In the genomic region with DNA sequence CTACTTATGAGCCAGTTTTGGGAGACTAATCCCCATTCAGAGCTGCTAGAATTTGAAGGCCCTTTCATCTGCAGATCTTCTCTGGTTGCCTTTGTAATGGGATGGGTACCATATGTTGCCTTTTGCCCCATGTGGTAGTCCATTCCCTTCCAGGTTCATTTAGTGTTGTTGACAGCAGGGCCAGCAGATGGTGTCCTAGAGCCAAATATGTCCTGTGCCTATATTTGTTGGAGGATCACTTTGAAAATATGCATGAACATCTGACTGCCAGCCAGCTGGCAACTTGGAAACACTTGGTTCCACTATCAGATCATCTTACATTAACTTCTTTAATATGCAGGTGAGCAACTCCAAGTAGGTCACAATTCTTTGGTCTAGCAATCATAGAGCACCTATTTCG, we compare ENCODE assay signal across 9 cellular contexts. TPM values are rescaled to one million over a fixed set of nuclear protein-coding genes. Genes with fewer than 3 reads are reported as not detected.
DNase-seq lines count a peak whose midpoint lies in the region; ATAC-seq, FAIRE-seq and TF ChIP-seq lines count a peak whose summit lies in the region.
"Had no signal": no experiment of that assay in that cellular context is flagged by ENCODE, and none has a peak within 500 bp of the region (broad histone marks: within the 10 kb centered on the region; RNA-seq: fewer than 3 reads in every experiment).

No MANE protein-coding gene starts in this region.

- no peak for TF ChIP-seq EP300 in stomach (IDR thresholded peaks at IDR 0.05)

- peak; percentile 68 for FAIRE-seq in GM18507 (lab: Jason Lieb, UNC)

- no peaks in the 10 kb centered on the region for H3K9me3 Mint-ChIP-seq in effector memory CD8-positive, alpha-beta T cell

- H3K9me3 ChIP-seq in mucosa of descending colon = no peaks in the 10 kb centered on the region
- peaks cover 0 to 8% (median 5%) of the 10 kb centered on the region in 4 donors for H3K9me3 ChIP-seq in stomach
- H3K9me3 ChIP-seq: neutrophil had no signal

- no peak overlapping the region for H3K27ac Mint-ChIP-seq in effector memory CD8-positive, alpha-beta T cell

- H3K4me1 ChIP-seq in mucosa of descending colon (ENCODE audit: low read depth) (no peaks in the 10 kb centered on the region), stomach (no peaks in the 10 kb centered on the region)

- peak; percentile 70 for ATAC-seq in HG03066 (IDR thresholded peaks at IDR 0.05; ENCODE audit: low read depth, unreplicated experiment)
- ATAC-seq in effector memory CD8-positive, alpha-beta T cell (replicated peaks) = peak; percentile 88
- peak; percentile 81 for ATAC-seq in mucosa of descending colon

- peak; percentile 33 for DNase-seq in AG04449 (ENCODE audit: low read depth, low spot score)
- DNase-seq in GM18507 (ENCODE audit: extremely low spot score, insufficient read length, low read depth) = peak; percentile 9
- DNase-seq in NCI-H226 = peak; percentile 45
- DNase-seq in activated CD4-positive, alpha-beta T cell treated with anti-CD3 and anti-CD28 coated beads for 4 hours = peak; percentile 44 to 56
- DNase-seq in effector memory CD8-positive, alpha-beta T cell = peak; percentile 48 to 54 (median 53)
- peak in 2 of 3 donors; percentile 46 to 77 for DNase-seq in mucosa of descending colon
- peak; percentile 54 for DNase-seq in stomach

- no peak overlapping the region for H3K27ac ChIP-seq in stomach
- H3K27ac ChIP-seq: neutrophil had no signal

- H3K36me3 Mint-ChIP-seq in effector memory CD8-positive, alpha-beta T cell (ENCODE audit: insufficient read depth) = no peaks in the 10 kb centered on the region

- peaks cover 0 to under 1% (median 0%) of the 10 kb centered on the region in 3 donors for H3K27me3 ChIP-seq in stomach

- H3K36me3 ChIP-seq in mucosa of descending colon (ENCODE audit: low read depth) = no peaks in the 10 kb centered on the region
- H3K36me3 ChIP-seq in stomach = no peaks in the 10 kb centered on the region
- H3K36me3 ChIP-seq: neutrophil had no signal

- CTCF ChIA-PET in AG04449 (lab: Yijun Ruan, JAX) = interaction anchor here (0.6 to 3.3 kb wide), 30 partner anchors 9 to 989 kb away, joined by 3 to 84 read pairs (median 4); no protein-coding TSS in a partner anchor

- no peak overlapping the region for H3K4me3 Mint-ChIP-seq in effector memory CD8-positive, alpha-beta T cell

- no peak overlapping the region for H3K4me3 ChIP-seq in AG04449 (ENCODE audit: low read depth, low read length)
- H3K4me3 ChIP-seq in mucosa of descending colon = no peak overlapping the region
- no peak overlapping the region for H3K4me3 ChIP-seq in stomach

- H3K27me3 Mint-ChIP-seq in effector memory CD8-positive, alpha-beta T cell = no peaks in the 10 kb centered on the region

- intact Hi-C loops in mucosa of descending colon (cut with DNase I, micrococcal nuclease) = loop anchor here (5.0 to 10.0 kb wide), 3 partner anchors 626 to 669 kb away; partner anchors contain the start of gene BMP3 (in 2 of the 2)
- intact Hi-C loops in stomach (cut with DNase I; ENCODE audit: low total_unique reads) = no loop called here

- peaks cover 4 to 6% of the 10 kb centered on the region in 2 donors for H3K4me1 Mint-ChIP-seq in effector memory CD8-positive, alpha-beta T cell (ENCODE audit: low read depth in 2 of 2)

- 30 to 76% (median 38%) methylated on average over 1 of the region's 1 CpG for WGBS in stomach, 5 donors

- POLR2A ChIA-PET in AG04449 (lab: Yijun Ruan, JAX) = no interaction called here

- TF ChIP-seq CTCF in AG04449 (IDR thresholded peaks at IDR 0.05; ENCODE audit: insufficient read depth, low read length, missing control alignments) = peak; percentile 72
- TF ChIP-seq CTCF in mucosa of descending colon (IDR thresholded peaks at IDR 0.05) = no peak
- TF ChIP-seq CTCF in stomach (IDR thresholded peaks at IDR 0.05) = peak in 5 of 7 experiments; percentile 22 to 67 (median 44)

- TF ChIP-seq POLR2A in stomach (IDR thresholded peaks at IDR 0.05) = no peak

RNA-seq across cellular contexts. Expression of gene CFAP299, which starts 30.4 kb away (rescaled TPM):
- total RNA-seq in mucosa of descending colon (not detected), stomach (under 1 TPM in 1 of 5 donors, not detected in 4; 0.73 TPM)
- polyA plus RNA-seq in stomach = not detected

Comparison
In these comparisons a context has a peak if more than half of its experiments do, and no peak if none do; other contexts are left out.
1. DNase-seq: peak in every context shown above with its lines; median percentile 62 in mucosa of descending colon; 54 in stomach; 53 in effector memory CD8-positive, alpha-beta T cell; 50 in activated CD4-positive, alpha-beta T cell treated with anti-CD3 and anti-CD28 coated beads for 4 hours; 45 in NCI-H226; 33 in AG04449; 9 in GM18507.